ENCODE assay signal across 21 cellular contexts in genomic region chr6:9252784-9253183, GRCh38.
DNase-seq lines count a peak whose midpoint lies in the region; ATAC-seq and TF ChIP-seq lines count a peak whose summit lies in the region.
"Had no signal": no experiment of that assay in that cellular context is flagged by ENCODE, and none has a peak within 500 bp of the region (broad histone marks: within the 10 kb centered on the region; RNA-seq: fewer than 3 reads in every experiment).

No MANE protein-coding gene starts in this region.

- POLR2A ChIA-PET in RWPE1 (lab: Yijun Ruan, JAX; ENCODE audit: low non-redundant PET), result interaction anchor here (0.5 to 0.6 kb wide), 2 partner anchors 11 to 26 kb away, joined by 4 to 9 read pairs; no protein-coding TSS in a partner anchor

- no peak for TF ChIP-seq CTCF in RWPE1 (conservative IDR thresholded peaks at IDR 0.05; ENCODE audit: low read depth)

- H3K27ac ChIP-seq in RWPE1, result no peak overlapping the region
- H3K27ac ChIP-seq: coronary artery, left lung, uterus had no signal

- CTCF ChIA-PET in RWPE1 (lab: Yijun Ruan, JAX), result interaction anchor here (0.8 to 1.0 kb wide), 2 partner anchors 1177 to 1212 kb away, joined by 3 to 4 read pairs; no protein-coding TSS in a partner anchor

- ATAC-seq in HG03521 (IDR thresholded peaks at IDR 0.05; ENCODE audit: unreplicated experiment) (no peak), HG02870 (IDR thresholded peaks at IDR 0.05; ENCODE audit: unreplicated experiment) (no peak), HG03175 (IDR thresholded peaks at IDR 0.05; ENCODE audit: unreplicated experiment) (no peak)
- ATAC-seq: effector memory CD8-positive, alpha-beta T cell; left lung had no signal

- DNase-seq in A172 (ENCODE audit: low spot score) (peak; percentile 4), DMS 273 treated with DMSO at 0.1 percent for 48 hours (lab: John Stamatoyannopoulos, UW) (peak; percentile 74), NCI-H146 treated with DMSO at 0.1 percent for 48 hours (lab: John Stamatoyannopoulos, UW; ENCODE audit: unreplicated experiment) (peak; percentile 65), ecto neural progenitor cell (ENCODE audit: low spot score) (peak; percentile 51), RWPE1 (ENCODE audit: low spot score) (no peak)
- DNase-seq: activated CD4-positive, alpha-beta T cell treated with anti-CD3 and anti-CD28 coated beads for 4 hours; activated CD8-positive, alpha-beta memory T cell treated with anti-CD3 and anti-CD28 coated beads for 24 hours; activated effector memory CD4-positive, alpha-beta T cell treated with anti-CD3 and anti-CD28 coated beads, Interleukin-2, amount 50 U/mL, for 16 hours; activated naive CD8-positive, alpha-beta T cell treated with anti-CD3 and anti-CD28 coated beads, Interleukin-2, amount 10 ng/mL, durations not matched to agents 7 days and 5 days; activated T-cell treated with anti-CD3 and anti-CD28 coated beads, Interleukin-2, amount 50 U/mL, for 1 hour; effector memory CD8-positive, alpha-beta T cell; immature natural killer cell; left lung; naive B cell; NCI-H2081 treated with DMSO at 0.1 percent for 48 hours; stimulated activated naive CD4-positive, alpha-beta T cell treated with Interleukin-2 at 50 U/mL for 16 hours; uterus had no signal
